In the genomic region with DNA sequence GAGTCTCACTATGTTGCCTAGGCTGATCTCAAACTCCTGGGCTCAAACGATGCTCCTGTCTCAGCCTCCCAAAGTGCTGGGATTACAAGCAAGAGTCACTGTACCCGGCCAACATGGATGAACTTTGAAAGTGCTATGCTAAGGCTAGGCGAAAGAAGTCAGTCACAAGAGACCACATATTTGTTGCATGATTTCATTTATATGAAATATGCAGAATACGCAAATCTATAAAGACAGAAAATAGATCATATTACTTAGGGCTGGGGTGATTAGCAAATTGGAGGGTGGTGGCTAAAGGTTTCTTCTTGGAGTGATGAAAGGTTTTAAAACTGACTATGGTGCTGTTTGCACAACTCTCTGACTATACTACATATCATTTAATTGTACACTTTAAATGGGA, we compare ENCODE assay signal across 16 cellular contexts. TPM values are rescaled to one million over a fixed set of nuclear protein-coding genes. Genes with fewer than 3 reads are reported as not detected.
DNase-seq lines count a peak whose midpoint lies in the region; ATAC-seq and TF ChIP-seq lines count a peak whose summit lies in the region.
"Had no signal": no experiment of that assay in that cellular context is flagged by ENCODE, and none has a peak within 500 bp of the region (broad histone marks: within the 10 kb centered on the region; RNA-seq: fewer than 3 reads in every experiment).

No MANE protein-coding gene starts in this region.

- H3K27ac ChIP-seq in coronary artery = no peak overlapping the region

- no peaks in the 10 kb centered on the region for H3K9me3 Mint-ChIP-seq in stimulated activated naive CD8-positive, alpha-beta T cell treated with anti-CD3 and anti-CD28 coated beads, Interleukin-15, Interleukin-2, amounts not matched to agents 100 ng/mL and 50 ng/mL, for 24 hours
- H3K9me3 Mint-ChIP-seq in type B pancreatic cell = no peaks in the 10 kb centered on the region

- H3K36me3 Mint-ChIP-seq in stimulated activated naive CD8-positive, alpha-beta T cell treated with anti-CD3 and anti-CD28 coated beads, Interleukin-15, Interleukin-2, amounts not matched to agents 100 ng/mL and 50 ng/mL, for 24 hours (ENCODE audit: low read depth) = peaks cover 4% of the 10 kb centered on the region
- H3K36me3 Mint-ChIP-seq in T-helper 17 cell (ENCODE audit: low read depth) = no peaks in the 10 kb centered on the region
- peaks cover 3% of the 10 kb centered on the region for H3K36me3 Mint-ChIP-seq in type B pancreatic cell

- no peak overlapping the region for H3K4me3 ChIP-seq in foreskin fibroblast (ENCODE audit: low read depth in 1 of 2, low read length in 2 of 2)
- H3K4me3 ChIP-seq in coronary artery = no peak overlapping the region

- peak overlapping the region; percentile 84 for H3K4me3 Mint-ChIP-seq in stimulated activated naive CD8-positive, alpha-beta T cell treated with anti-CD3 and anti-CD28 coated beads, Interleukin-15, Interleukin-2, amounts not matched to agents 100 ng/mL and 50 ng/mL, for 24 hours
- peak overlapping the region; percentile 90 for H3K4me3 Mint-ChIP-seq in T-helper 17 cell
- peak overlapping the region; percentile 90 for H3K4me3 Mint-ChIP-seq in type B pancreatic cell

- DNase-seq in stimulated activated naive CD8-positive, alpha-beta T cell treated with anti-CD3 and anti-CD28 coated beads, Interleukin-15, Interleukin-2, amounts not matched to agents 100 U/mL and 50 U/mL, for 24 hours = no peak
- no peak for DNase-seq in T-helper 17 cell
- peak; percentile 48 to 69 for DNase-seq in foreskin fibroblast
- no peak for DNase-seq in type B pancreatic cell (ENCODE audit: extremely low spot score, unreplicated experiment)
- DNase-seq in putamen (ENCODE audit: low spot score) = no peak
- no peak for DNase-seq in coronary artery (ENCODE audit: low spot score)
- no peak for DNase-seq in dermis blood vessel endothelial cell
- DNase-seq: DND-41; effector CD8-positive, alpha-beta T cell; islet precursor cell; NCI-H146; NCI-H446 treated with DMSO at 0.1 percent for 48 hours had no signal

- no peaks in the 10 kb centered on the region for H3K9me3 ChIP-seq in T-helper 17 cell (ENCODE audit: control insufficient read depth, low read length, poor library complexity, severe bottlenecking)

- H3K27me3 Mint-ChIP-seq in stimulated activated naive CD8-positive, alpha-beta T cell treated with anti-CD3 and anti-CD28 coated beads, Interleukin-15, Interleukin-2, amounts not matched to agents 100 ng/mL and 50 ng/mL, for 24 hours = no peaks in the 10 kb centered on the region
- H3K27me3 Mint-ChIP-seq in T-helper 17 cell = no peaks in the 10 kb centered on the region
- peaks cover 4% of the 10 kb centered on the region for H3K27me3 Mint-ChIP-seq in type B pancreatic cell

- H3K27ac Mint-ChIP-seq in stimulated activated naive CD8-positive, alpha-beta T cell treated with anti-CD3 and anti-CD28 coated beads, Interleukin-15, Interleukin-2, amounts not matched to agents 100 ng/mL and 50 ng/mL, for 24 hours = no peak overlapping the region
- H3K27ac Mint-ChIP-seq in T-helper 17 cell = no peak overlapping the region
- H3K27ac Mint-ChIP-seq in type B pancreatic cell = peak overlapping the region; percentile 93

- H3K4me1 Mint-ChIP-seq in stimulated activated naive CD8-positive, alpha-beta T cell treated with anti-CD3 and anti-CD28 coated beads, Interleukin-15, Interleukin-2, amounts not matched to agents 100 ng/mL and 50 ng/mL, for 24 hours (ENCODE audit: low read depth) = peaks cover 43% of the 10 kb centered on the region
- H3K4me1 Mint-ChIP-seq in T-helper 17 cell (peaks cover 32% of the 10 kb centered on the region), type B pancreatic cell (ENCODE audit: unreplicated experiment) (peaks cover 21% of the 10 kb centered on the region)

- no peak for ATAC-seq in stimulated activated naive CD8-positive, alpha-beta T cell treated with anti-CD3 and anti-CD28 coated beads, Interleukin-15, Interleukin-2, amounts not matched to agents 100 U/mL and 50 U/mL, for 24 hours
- no peak for ATAC-seq in T-helper 17 cell

- TF ChIP-seq CTCF in foreskin fibroblast (IDR thresholded peaks at IDR 0.05; ENCODE audit: low read depth, low read length) (no peak), type B pancreatic cell (conservative IDR thresholded peaks at IDR 0.05) (no peak), coronary artery (IDR thresholded peaks at IDR 0.05) (no peak)

RNA-seq across cellular contexts. Expression of a gene that starts 1.3 kb away (rescaled TPM):
- 10 to 100 TPM; 41.4 to 97.1 TPM for total RNA-seq in T-helper 17 cell
- 17.8 and 28.6 TPM in 2 replicates for total RNA-seq in type B pancreatic cell (ENCODE audit: low replicate concordance)
- total RNA-seq in dermis blood vessel endothelial cell = 39.5 and 41.0 TPM in 2 replicates

RNA-seq across cellular contexts. Expression of a gene that starts 27.4 kb away (rescaled TPM):
- total RNA-seq in T-helper 17 cell (10 to 100 TPM; 11.6 to 15.1 TPM), type B pancreatic cell (ENCODE audit: low replicate concordance) (43.1 and 45.9 TPM in 2 replicates), dermis blood vessel endothelial cell (36.0 and 72.2 TPM in 2 replicates)

RNA-seq across cellular contexts. Expression of a gene that starts 52.5 kb away (rescaled TPM):
- total RNA-seq in T-helper 17 cell (under 1 TPM; 0.37 to 0.92 TPM), type B pancreatic cell (ENCODE audit: low replicate concordance) (42.5 and 56.8 TPM in 2 replicates), dermis blood vessel endothelial cell (not detected in 2 replicates)
- total RNA-seq: glomerular endothelial cell, LHCN-M2, pulmonary artery endothelial cell had no signal

RNA-seq across cellular contexts. Expression of a gene that starts 53.6 kb away (rescaled TPM):
- not detected for total RNA-seq in T-helper 17 cell
- 4.5 and 7.7 TPM in 2 replicates for total RNA-seq in type B pancreatic cell (ENCODE audit: low replicate concordance)
- not detected in 2 replicates for total RNA-seq in dermis blood vessel endothelial cell
- total RNA-seq: glomerular endothelial cell, pulmonary artery endothelial cell had no signal

RNA-seq across cellular contexts. Expression of a gene that starts 58.7 kb away (rescaled TPM):
- total RNA-seq in T-helper 17 cell (1 to 10 TPM; 1.7 to 2.7 TPM), type B pancreatic cell (ENCODE audit: low replicate concordance) (18.1 and 23.8 TPM in 2 replicates), dermis blood vessel endothelial cell (9.4 and 12.8 TPM in 2 replicates)

Comparison
In these comparisons a context has a peak if more than half of its experiments do, and no peak if none do; other contexts are left out.
1. DNase-seq: peak in foreskin fibroblast (2 of 2); none in stimulated activated naive CD8-positive, alpha-beta T cell treated with anti-CD3 and anti-CD28 coated beads, Interleukin-15, Interleukin-2, amounts not matched to agents 100 U/mL and 50 U/mL, for 24 hours (single experiment), T-helper 17 cell (0 of 3), type B pancreatic cell (single experiment), putamen (single experiment), coronary artery (single experiment) and dermis blood vessel endothelial cell (single experiment).
2. RNA of a gene that starts 52.5 kb away (total RNA-seq): 42.5 to 56.8 TPM in type B pancreatic cell; 0.37 to 0.92 TPM in T-helper 17 cell and not detected in dermis blood vessel endothelial cell; every median in the first group is over 10 times any median in the second.
3. Peak in every context shown above with its lines, with median percentiles within 50 percentile points of each other: H3K4me3 Mint-ChIP-seq.